1 cellular context compared by ENCODE assay signal in the genomic region with DNA sequence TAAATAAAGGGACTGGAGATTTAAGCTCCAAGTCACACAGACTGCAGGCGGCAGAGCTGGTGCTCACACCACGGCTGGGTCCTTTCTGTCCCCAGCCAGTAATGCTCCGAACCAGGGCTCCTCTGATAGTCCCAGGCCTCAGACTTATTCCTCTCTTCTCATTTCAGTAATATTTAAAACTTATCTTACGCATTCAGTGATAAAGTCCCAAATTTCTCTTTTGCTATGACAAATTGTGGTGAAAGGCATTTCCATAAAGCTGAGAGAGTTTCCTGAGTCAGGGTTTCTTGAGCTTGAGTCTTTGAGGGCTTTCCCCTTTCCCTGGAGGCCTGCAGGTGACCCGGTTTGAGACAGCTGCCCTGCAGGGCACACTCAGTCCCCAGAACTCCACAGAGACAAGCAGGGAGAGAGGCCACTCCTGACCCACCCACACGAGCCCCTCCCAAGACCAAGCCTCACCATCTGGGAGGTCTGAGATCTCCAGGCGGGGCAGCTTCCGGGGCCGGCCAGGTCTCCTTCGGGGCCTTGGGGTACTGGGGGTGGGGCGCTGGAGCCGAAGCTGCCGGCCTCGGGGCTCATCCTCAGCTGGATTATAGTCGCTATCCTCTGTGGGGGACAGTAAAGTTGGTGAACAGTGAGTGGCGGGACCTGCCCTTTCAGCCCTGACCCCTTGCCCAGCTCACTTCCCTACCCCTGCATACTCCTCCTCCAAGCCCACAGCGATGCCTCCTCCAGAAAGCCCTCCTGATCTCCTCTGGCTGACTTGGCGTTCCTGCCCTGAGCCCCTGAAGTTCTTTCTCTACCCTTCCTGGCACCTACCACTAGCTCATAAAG.
TF ChIP-seq lines count a peak whose summit lies in the region.

No MANE protein-coding gene starts in this region.

TF ChIP-seq in K562, 482 proteins besides CTCF, POLR2A, EP300 and RAD21:
- TF ChIP-seq PPARD (CRISPR knock-in tag; IDR thresholded peaks at IDR 0.05) = no peak
- peak; percentile 75 for TF ChIP-seq ZFP36 (IDR thresholded peaks at IDR 0.05; ENCODE audit: low read depth, low read length, partially characterized antibody)
TF ChIP-seq in K562: peak in this region for 1.
